Comparison of ENCODE assay signal across 13 cellular contexts in the genomic region with DNA sequence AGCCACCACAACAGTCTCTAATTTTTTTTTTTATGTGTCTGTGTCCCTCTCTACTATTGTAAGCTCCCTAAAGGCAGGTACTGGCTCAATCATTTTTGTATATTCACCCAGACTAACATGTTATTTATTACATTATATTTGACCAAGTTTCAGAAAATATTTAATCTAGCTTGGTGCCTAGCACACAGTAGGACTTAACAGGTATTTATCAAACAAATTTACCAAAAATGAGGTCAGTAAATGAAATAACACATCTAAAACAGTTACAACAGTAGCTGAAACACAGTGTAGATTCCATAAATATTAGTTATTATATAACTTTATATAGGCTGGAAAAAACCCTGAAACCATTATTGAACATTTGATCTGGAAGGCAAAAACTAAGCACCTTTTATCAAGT. TPM values are rescaled to one million over a fixed set of nuclear protein-coding genes. Genes with fewer than 3 reads are reported as not detected.
A peak's percentile ranks its signal among the peaks of the same experiment; 100 is the strongest.
DNase-seq lines count a peak whose midpoint lies in the region; ATAC-seq and TF ChIP-seq lines count a peak whose summit lies in the region.
"Had no signal": no experiment of that assay in that cellular context is flagged by ENCODE, and none has a peak within 500 bp of the region (broad histone marks: within the 10 kb centered on the region; RNA-seq: fewer than 3 reads in every experiment).

No MANE protein-coding gene starts in this region.

- no peak for DNase-seq in CD14-positive monocyte (ENCODE audit: low spot score)
- no peak for DNase-seq in H9
- no peak for DNase-seq in activated T-helper 1 cell treated with anti-CD3 and anti-CD28 coated beads, Interleukin-12 subunit alpha, Interleukin-12 subunit beta, Interleukin-2, Interleukin-4 antibody, amounts not matched to agents 30 ng/mL and 10 ng/mL and 1 ng/mL, durations not matched to agents 14 hours and 24 hours and 36 hours (ENCODE audit: low spot score)
- DNase-seq in naive thymus-derived CD8-positive, alpha-beta T cell = no peak
- DNase-seq in NOMO-1 treated with dmso at 0.1 percent for 144 hours (lab: John Stamatoyannopoulos, UW; ENCODE audit: unreplicated experiment) = no peak
- DNase-seq: activated CD4-positive, alpha-beta T cell treated with anti-CD3 and anti-CD28 coated beads for 48 hours; aorta; MG63; Right ventricle myocardium superior had no signal

- H3K4me1 ChIP-seq in H9 (ENCODE audit: insufficient read depth, low read length) = peaks cover 2% of the 10 kb centered on the region; the same call in 1 of the 2 replicates

- intact Hi-C loops in CD14-positive monocyte (cut with micrococcal nuclease) = loop anchor here (5.0 to 10.0 kb wide), 2 partner anchors 359 to 529 kb away; partner anchors contain the start of genes ORC1 (in 2 of the 2), PRPF38A (in 2 of the 2) and EPS15 (in 1 of the 2)
- intact Hi-C loops in activated T-helper 1 cell treated with anti-CD3 and anti-CD28 coated beads, Interleukin-12 subunit alpha, Interleukin-12 subunit beta, Interleukin-2, Interleukin-4 antibody, amounts not matched to agents 30 ng/mL and 10 ng/mL and 1 ng/mL, durations not matched to agents 14 hours and 24 hours and 36 hours (cut with micrococcal nuclease) = loop anchor here (5.0 kb wide), 2 partner anchors 266 to 914 kb away; partner anchors contain the start of genes FAF1 and ZFYVE9

- no peak overlapping the region for H4K8ac ChIP-seq in H9 (replicated peaks; ENCODE audit: insufficient read length, low read depth, low read length)

- peaks cover 7% of the 10 kb centered on the region for H3K23me2 ChIP-seq in H9 (ENCODE audit: insufficient read length, low read depth, low read length, poor library complexity, severe bottlenecking)

- peak overlapping the region in 5 of 7 donors; percentile 35 to 86 (median 80) for H3K27ac Mint-ChIP-seq in CD14-positive monocyte
- peak overlapping the region in 1 of 3 experiments; percentile 87; a peak in 1 of 7 replicates for H3K27ac Mint-ChIP-seq in H9
- H3K27ac Mint-ChIP-seq in activated T-helper 1 cell treated with anti-CD3 and anti-CD28 coated beads, Interleukin-12 subunit alpha, Interleukin-12 subunit beta, Interleukin-2, Interleukin-4 antibody, amounts not matched to agents 30 ng/mL and 10 ng/mL and 1 ng/mL, durations not matched to agents 14 hours and 24 hours and 36 hours = no peak overlapping the region
- peak overlapping the region in 3 of 10 donors; percentile 17 to 47 (median 24) for H3K27ac Mint-ChIP-seq in naive thymus-derived CD8-positive, alpha-beta T cell

- H3K27me3 ChIP-seq in H9 (ENCODE audit: insufficient read depth, low read length) = no peaks in the 10 kb centered on the region
- H3K27me3 ChIP-seq: MG63 had no signal

- H3K18ac ChIP-seq in H9 (ENCODE audit: insufficient read length, low read depth, low read length) = no peak overlapping the region

- no peak overlapping the region for H2BK120ac ChIP-seq in H9 (ENCODE audit: low read depth, low read length, poor library complexity, severe bottlenecking)

- H3K4me3 Mint-ChIP-seq in CD14-positive monocyte (peak overlapping the region in 1 of 2 donors; percentile 67), H9 (peak overlapping the region; percentile 25 to 49; a peak in 2 of 5 replicates)
- H3K4me3 Mint-ChIP-seq in activated T-helper 1 cell treated with anti-CD3 and anti-CD28 coated beads, Interleukin-12 subunit alpha, Interleukin-12 subunit beta, Interleukin-2, Interleukin-4 antibody, amounts not matched to agents 30 ng/mL and 10 ng/mL and 1 ng/mL, durations not matched to agents 14 hours and 24 hours and 36 hours = peak overlapping the region; percentile 60
- peak overlapping the region; percentile 40 to 85 (median 64) for H3K4me3 Mint-ChIP-seq in naive thymus-derived CD8-positive, alpha-beta T cell

- POLR2A ChIA-PET in naive thymus-derived CD8-positive, alpha-beta T cell (lab: Charles Lee) = no interaction called here

- no peak overlapping the region for H4K5ac ChIP-seq in H9 (ENCODE audit: insufficient read length, low read depth, low read length)

- H3K14ac ChIP-seq in H9 (ENCODE audit: insufficient read depth, low read length) = no peak overlapping the region

- H3K9ac ChIP-seq in H9 (ENCODE audit: extremely low read depth, insufficient read length, low read length) = no peak overlapping the region

- no peaks in the 10 kb centered on the region for H4K20me1 ChIP-seq in H9 (ENCODE audit: control insufficient read depth, insufficient read depth, insufficient read length)

- H3K36me3 Mint-ChIP-seq in CD14-positive monocyte (peaks cover 16 to 18% of the 10 kb centered on the region in 2 donors), H9 (ENCODE audit: insufficient read depth in 1 of 3, low read depth in 3 of 3) (peaks cover 0 to 11% (median 5%) of the 10 kb centered on the region in 3 experiments; a peak in 5 of 7 replicates)
- peaks cover 14% of the 10 kb centered on the region for H3K36me3 Mint-ChIP-seq in activated T-helper 1 cell treated with anti-CD3 and anti-CD28 coated beads, Interleukin-12 subunit alpha, Interleukin-12 subunit beta, Interleukin-2, Interleukin-4 antibody, amounts not matched to agents 30 ng/mL and 10 ng/mL and 1 ng/mL, durations not matched to agents 14 hours and 24 hours and 36 hours (ENCODE audit: low read depth)
- H3K36me3 Mint-ChIP-seq in naive thymus-derived CD8-positive, alpha-beta T cell = peaks cover 0 to 35% (median 0%) of the 10 kb centered on the region in 3 donors

- no peak overlapping the region for H2BK15ac ChIP-seq in H9 (ENCODE audit: low read depth, low read length)

- H3K4me2 ChIP-seq in H9 (ENCODE audit: insufficient read depth, insufficient read length, low read length) = no peak overlapping the region

- H3K9me3 ChIP-seq in H9 (ENCODE audit: control insufficient read depth, low read depth, low read length) = no peaks in the 10 kb centered on the region

- H3K9me3 Mint-ChIP-seq in CD14-positive monocyte = no peaks in the 10 kb centered on the region
- no peaks in the 10 kb centered on the region for H3K9me3 Mint-ChIP-seq in H9
- no peaks in the 10 kb centered on the region for H3K9me3 Mint-ChIP-seq in activated T-helper 1 cell treated with anti-CD3 and anti-CD28 coated beads, Interleukin-12 subunit alpha, Interleukin-12 subunit beta, Interleukin-2, Interleukin-4 antibody, amounts not matched to agents 30 ng/mL and 10 ng/mL and 1 ng/mL, durations not matched to agents 14 hours and 24 hours and 36 hours
- H3K9me3 Mint-ChIP-seq in naive thymus-derived CD8-positive, alpha-beta T cell = no peaks in the 10 kb centered on the region

- H2BK20ac ChIP-seq in H9 (ENCODE audit: low read depth, low read length, poor library complexity, severe bottlenecking) = no peak overlapping the region

- no peak overlapping the region for H2AK5ac ChIP-seq in H9 (ENCODE audit: insufficient read length, low read length)

- H3K27me3 Mint-ChIP-seq in CD14-positive monocyte (ENCODE audit: low read depth in 3 of 3) (peaks cover 0 to 6% (median 3%) of the 10 kb centered on the region in 3 donors), H9 (ENCODE audit: low read depth) (no peaks in the 10 kb centered on the region)
- H3K27me3 Mint-ChIP-seq in activated T-helper 1 cell treated with anti-CD3 and anti-CD28 coated beads, Interleukin-12 subunit alpha, Interleukin-12 subunit beta, Interleukin-2, Interleukin-4 antibody, amounts not matched to agents 30 ng/mL and 10 ng/mL and 1 ng/mL, durations not matched to agents 14 hours and 24 hours and 36 hours (ENCODE audit: insufficient read depth) = no peaks in the 10 kb centered on the region
- no peaks in the 10 kb centered on the region for H3K27me3 Mint-ChIP-seq in naive thymus-derived CD8-positive, alpha-beta T cell

- H3T11ph ChIP-seq in H9 (ENCODE audit: low read length) = no peak overlapping the region

- no peak for ATAC-seq in naive thymus-derived CD8-positive, alpha-beta T cell
- ATAC-seq in GM19023 (IDR thresholded peaks at IDR 0.05; ENCODE audit: unreplicated experiment) = no peak
- ATAC-seq in HG02885 (IDR thresholded peaks at IDR 0.05; ENCODE audit: poor library complexity, unreplicated experiment) = no peak
- ATAC-seq: HCT116 had no signal

- peaks cover 40% of the 10 kb centered on the region; the same call in 1 of the 2 replicates for H3K79me2 ChIP-seq in H9 (ENCODE audit: insufficient read depth, low read length)

- no peak overlapping the region for H2BK12ac ChIP-seq in H9 (ENCODE audit: insufficient read length, low read depth, low read length)

- H2BK5ac ChIP-seq in H9 (ENCODE audit: insufficient read length, low read length) = no peak overlapping the region

- H2AFZ ChIP-seq in H9 (ENCODE audit: low read length) = no peak overlapping the region

- no peak overlapping the region for H3K23ac ChIP-seq in H9 (ENCODE audit: insufficient read length, low read depth, low read length)

- no peak for TF ChIP-seq CTCF in CD14-positive monocyte (IDR thresholded peaks at IDR 0.05)
- no peak for TF ChIP-seq CTCF in H9 (conservative IDR thresholded peaks at IDR 0.05)

- H3K27ac ChIP-seq in H9 (ENCODE audit: insufficient read length, low read depth, low read length) = no peak overlapping the region
- H3K27ac ChIP-seq: skin epidermis had no signal

- no peak overlapping the region for H4K91ac ChIP-seq in H9 (ENCODE audit: insufficient read length, low read depth, low read length)

- no peak overlapping the region for H3K56ac ChIP-seq in H9 (ENCODE audit: insufficient read length, low read depth, low read length)

- no peak overlapping the region for H3K4ac ChIP-seq in H9 (ENCODE audit: low read depth, low read length)

- H3K79me1 ChIP-seq in H9 (ENCODE audit: insufficient read depth, low read depth, low read length, poor library complexity, severe bottlenecking) = peaks cover 4% of the 10 kb centered on the region

- H3K4me1 Mint-ChIP-seq in CD14-positive monocyte (peaks cover 33% of the 10 kb centered on the region), H9 (peaks cover 14 to 24% of the 10 kb centered on the region in 2 experiments)
- peaks cover 14% of the 10 kb centered on the region for H3K4me1 Mint-ChIP-seq in activated T-helper 1 cell treated with anti-CD3 and anti-CD28 coated beads, Interleukin-12 subunit alpha, Interleukin-12 subunit beta, Interleukin-2, Interleukin-4 antibody, amounts not matched to agents 30 ng/mL and 10 ng/mL and 1 ng/mL, durations not matched to agents 14 hours and 24 hours and 36 hours (ENCODE audit: low read depth)
- H3K4me1 Mint-ChIP-seq in naive thymus-derived CD8-positive, alpha-beta T cell = peaks cover 30 to 47% (median 43%) of the 10 kb centered on the region in 4 donors

RNA-seq across cellular contexts. Expression of gene NRDC, which starts 2.7 kb away (rescaled TPM):
- 10 to 100 TPM; 66.8 to 74.3 TPM for polyA plus RNA-seq in CD14-positive monocyte
- total RNA-seq in H9 (2021) = 147 TPM in 2 replicates
- total RNA-seq in activated T-helper 1 cell treated with anti-CD3 and anti-CD28 coated beads, Interleukin-12 subunit alpha, Interleukin-12 subunit beta, Interleukin-2, Interleukin-4 antibody, amounts not matched to agents 30 ng/mL and 10 ng/mL and 1 ng/mL, durations not matched to agents 14 hours and 24 hours and 36 hours = 177 and 185 TPM in 2 replicates
- 100 to 1,000 TPM; 137 to 145 TPM for total RNA-seq in naive thymus-derived CD8-positive, alpha-beta T cell
- polyA plus RNA-seq in naive thymus-derived CD8-positive, alpha-beta T cell = 10 to 100 TPM; 54.8 to 70.1 (median 63.3) TPM
